17 cellular contexts compared by ENCODE assay signal in genomic region chr22:45575607-45576272, GRCh38.
"Had no signal": no experiment of that assay in that cellular context is flagged by ENCODE, and none has a peak within 500 bp of the region (broad histone marks: within the 10 kb centered on the region; RNA-seq: fewer than 3 reads in every experiment).

No MANE protein-coding gene starts in this region.

- H3K9me3 Mint-ChIP-seq: memory B cell; stimulated activated effector memory CD8-positive, alpha-beta T cell treated with anti-CD3 and anti-CD28 coated beads, Interleukin-12 subunit alpha, Interleukin-12 subunit beta, amount 100 ng/mL, for 72 hours had no signal

- H3K9me3 ChIP-seq: testis had no signal

- H3K4me1 ChIP-seq: testis had no signal

- DNase-seq: activated CD4-positive, alpha-beta T cell treated with anti-CD3 and anti-CD28 coated beads for 36 hours; activated CD4-positive, alpha-beta T cell treated with anti-CD3 and anti-CD28 coated beads, Interleukin-2, amount 50 U/mL, for 48 hours; activated gamma-delta T cell treated with Interleukin-2 at 50 U/mL for 16 hours; adrenal gland; dermis blood vessel endothelial cell; effector memory CD4-positive, alpha-beta T cell; small intestine; stimulated activated CD4-positive, alpha-beta T cell treated with anti-CD3 and anti-CD28 coated beads, Interleukin-4, amount 100 ng/mL, for 24 hours; stomach; testis; upper lobe of left lung had no signal

- H3K27ac Mint-ChIP-seq: activated CD4-positive, alpha-beta T cell treated with anti-CD3 and anti-CD28 coated beads for 36 hours; activated naive CD4-positive, alpha-beta T cell treated with anti-CD3 and anti-CD28 coated beads, Interleukin-2, amount 50 U/mL, for 72 hours; activated T-helper 1 cell treated with anti-CD3 and anti-CD28 coated beads, Interleukin-12 subunit alpha, Interleukin-12 subunit beta, Interleukin-2, Interleukin-4 antibody, amounts not matched to agents 30 ng/mL and 10 ng/mL and 1 ng/mL, durations not matched to agents 14 hours and 24 hours and 36 hours; memory B cell; progenitor cell of endocrine pancreas; stimulated activated effector memory CD8-positive, alpha-beta T cell treated with anti-CD3 and anti-CD28 coated beads, Interleukin-12 subunit alpha, Interleukin-12 subunit beta, amount 100 ng/mL, for 72 hours; WTC11 had no signal

- H3K36me3 Mint-ChIP-seq: memory B cell; stimulated activated effector memory CD8-positive, alpha-beta T cell treated with anti-CD3 and anti-CD28 coated beads, Interleukin-12 subunit alpha, Interleukin-12 subunit beta, amount 100 ng/mL, for 72 hours had no signal

- H3K27ac ChIP-seq: adrenal gland, stomach, testis, upper lobe of left lung had no signal

- H3K27me3 Mint-ChIP-seq: progenitor cell of endocrine pancreas had no signal

- H3K36me3 ChIP-seq: adrenal gland had no signal

- H3K4me3 ChIP-seq: adrenal gland, stomach, testis, upper lobe of left lung had no signal

- H3K4me1 Mint-ChIP-seq: activated CD4-positive, alpha-beta T cell treated with anti-CD3 and anti-CD28 coated beads for 36 hours; memory B cell; WTC11 had no signal

- ATAC-seq: activated CD4-positive, alpha-beta T cell treated with anti-CD3 and anti-CD28 coated beads for 36 hours; activated naive CD4-positive, alpha-beta T cell treated with anti-CD3 and anti-CD28 coated beads, Interleukin-2, amount 50 U/mL, for 72 hours; stimulated activated effector memory CD8-positive, alpha-beta T cell treated with anti-CD3 and anti-CD28 coated beads, Interleukin-12 subunit alpha, Interleukin-12 subunit beta, amount 100 ng/mL, for 72 hours; WTC11 had no signal

- H3K27me3 ChIP-seq: testis, upper lobe of left lung had no signal

- H3K4me3 Mint-ChIP-seq: activated CD4-positive, alpha-beta T cell treated with anti-CD3 and anti-CD28 coated beads for 36 hours; activated T-helper 1 cell treated with anti-CD3 and anti-CD28 coated beads, Interleukin-12 subunit alpha, Interleukin-12 subunit beta, Interleukin-2, Interleukin-4 antibody, amounts not matched to agents 30 ng/mL and 10 ng/mL and 1 ng/mL, durations not matched to agents 14 hours and 24 hours and 36 hours; memory B cell; stimulated activated effector memory CD8-positive, alpha-beta T cell treated with anti-CD3 and anti-CD28 coated beads, Interleukin-12 subunit alpha, Interleukin-12 subunit beta, amount 100 ng/mL, for 72 hours; WTC11 had no signal
